32 cellular contexts compared by ENCODE assay signal in genomic region chr16:86891121-86891520, GRCh38.
"Had no signal": no experiment of that assay in that cellular context is flagged by ENCODE, and none has a peak within 500 bp of the region (broad histone marks: within the 10 kb centered on the region; RNA-seq: fewer than 3 reads in every experiment).

No MANE protein-coding gene starts in this region.

- H3K4me3 ChIP-seq: ascending aorta, cardiac muscle cell had no signal

- DNase-seq: activated CD4-positive, alpha-beta memory T cell treated with anti-CD3 and anti-CD28 coated beads, Interleukin-2, amount 10 ng/mL, durations not matched to agents 7 days and 5 days; activated CD4-positive, alpha-beta T cell treated with anti-CD3 and anti-CD28 coated beads for 1 hour; activated CD4-positive, alpha-beta T cell treated with anti-CD3 and anti-CD28 coated beads for 36 hours; activated CD4-positive, alpha-beta T cell treated with anti-CD3 and anti-CD28 coated beads for 48 hours; activated CD4-positive, alpha-beta T cell treated with anti-CD3 and anti-CD28 coated beads, Interleukin-2, amount 10 ng/mL, durations not matched to agents 7 days and 5 days; activated CD4-positive, alpha-beta T cell treated with anti-CD3 and anti-CD28 coated beads, Interleukin-2, amount 50 U/mL, for 48 hours; activated CD4-positive, CD25-positive, alpha-beta regulatory T cell; activated CD8-positive, alpha-beta memory T cell treated with anti-CD3 and anti-CD28 coated beads for 24 hours; activated CD8-positive, alpha-beta memory T cell treated with anti-CD3 and anti-CD28 coated beads, Interleukin-2, amount 10 ng/mL, durations not matched to agents 7 days and 5 days; activated CD8-positive, alpha-beta memory T cell treated with anti-CD3 and anti-CD28 coated beads, Interleukin-2, amount 50 U/mL, for 48 hours; activated CD8-positive, alpha-beta T cell treated with anti-CD3 and anti-CD28 coated beads, Interleukin-2, amount 10 ng/mL, durations not matched to agents 7 days and 5 days; activated effector memory CD4-positive, alpha-beta T cell treated with Interleukin-2 at 50 U/mL for 16 hours; activated gamma-delta T cell; activated naive CD4-positive, alpha-beta T cell treated with anti-CD3 and anti-CD28 coated beads, Interleukin-2, amount 10 ng/mL, durations not matched to agents 7 days and 5 days; activated naive CD4-positive, alpha-beta T cell treated with Interleukin-2 at 50 U/mL for 16 hours; activated naive CD8-positive, alpha-beta T cell treated with anti-CD3 and anti-CD28 coated beads, Interleukin-2, amount 10 ng/mL, durations not matched to agents 7 days and 5 days; activated naive CD8-positive, alpha-beta T cell treated with anti-CD3 and anti-CD28 coated beads, Interleukin-2, amount 50 U/mL, for 24 hours; activated T-cell treated with anti-CD3 and anti-CD28 coated beads, Interleukin-2, amount 50 U/mL, for 24 hours; activated T-cell treated with anti-CD3 and anti-CD28 coated beads, Interleukin-2, amount 50 U/mL, for 48 hours; amygdala; anterior cingulate cortex; central memory CD4-positive, alpha-beta T cell; SW 1271; T-helper 1 cell; T-helper 2 cell; T-helper 9 cell; WERI-Rb-1 had no signal

- H3K4me1 ChIP-seq: ascending aorta had no signal

- ATAC-seq: activated CD4-positive, alpha-beta T cell treated with anti-CD3 and anti-CD28 coated beads for 36 hours; activated CD4-positive, CD25-positive, alpha-beta regulatory T cell treated with anti-CD3 and anti-CD28 coated beads, Interleukin-2, amount 50 U/mL, for 24 hours; activated CD8-positive, alpha-beta memory T cell treated with anti-CD3 and anti-CD28 coated beads, Interleukin-2, amount 10 ng/mL, durations not matched to agents 7 days and 5 days; activated CD8-positive, alpha-beta T cell treated with anti-CD3 and anti-CD28 coated beads, Interleukin-2, amount 10 ng/mL, durations not matched to agents 7 days and 5 days; activated naive CD8-positive, alpha-beta T cell treated with anti-CD3 and anti-CD28 coated beads, Interleukin-2, amount 50 U/mL, for 24 hours; WTC11 had no signal

- H3K27me3 ChIP-seq: ascending aorta, cardiac muscle cell had no signal

- H3K27ac ChIP-seq: ascending aorta, cardiac muscle cell, WERI-Rb-1 had no signal

- FAIRE-seq: TTC549 had no signal

- H3K9me3 ChIP-seq: ascending aorta had no signal

- H3K36me3 ChIP-seq: ascending aorta, cardiac muscle cell, WERI-Rb-1 had no signal
